Comparison of ENCODE assay signal across 22 cellular contexts in genomic region chr17:28963212-28963611, GRCh38. TPM values are rescaled to one million over a fixed set of nuclear protein-coding genes. Genes with fewer than 3 reads are reported as not detected.
"Had no signal": no experiment of that assay in that cellular context is flagged by ENCODE, and none has a peak within 500 bp of the region (broad histone marks: within the 10 kb centered on the region; RNA-seq: fewer than 3 reads in every experiment).

No MANE protein-coding gene starts in this region.

- H3K9me3 ChIP-seq: right lobe of liver, thyroid gland, uterus had no signal

- H2AFZ ChIP-seq: hepatocyte had no signal

- FAIRE-seq: endothelial cell of umbilical vein, TTC549 had no signal

- H3K4me3 ChIP-seq: hepatocyte, right lobe of liver, thyroid gland, uterus had no signal

- H3K36me3 ChIP-seq: brain microvascular endothelial cell, right lobe of liver, thyroid gland, uterus had no signal

- H3K27ac ChIP-seq: brain microvascular endothelial cell, hepatocyte, right lobe of liver, thyroid gland, uterus had no signal

- DNase-seq: activated CD4-positive, alpha-beta T cell treated with anti-CD3 and anti-CD28 coated beads, Interleukin-2, amount 10 ng/mL, durations not matched to agents 24 days and 14 days; activated CD4-positive, CD25-positive, alpha-beta regulatory T cell; activated gamma-delta T cell treated with Interleukin-2 at 50 U/mL for 16 hours; amniotic stem cell; brain microvascular endothelial cell; cortex of kidney; effector CD8-positive, alpha-beta T cell; stimulated activated CD4-positive, alpha-beta T cell treated with anti-CD3 and anti-CD28 coated beads, Interleukin-1b, Interleukin-23, amount 100 ng/mL, for 48 hours; SW 1271; thyroid gland; uterus had no signal

- H3K27me3 ChIP-seq: right lobe of liver, thyroid gland, uterus had no signal

- H3K4me2 ChIP-seq: hepatocyte had no signal

- H3K4me1 ChIP-seq: uterus had no signal

RNA-seq across cellular contexts. Expression of gene SEZ6, which starts 42.6 kb away (rescaled TPM):
- total RNA-seq: activated CD4-positive, alpha-beta T cell treated with anti-CD3 and anti-CD28 coated beads, Interleukin-2, amount 10 ng/mL, durations not matched to agents 24 days and 14 days; endothelial cell of umbilical vein; fibroblast of lung; glomerular endothelial cell; lower leg skin; mesenteric fat pad; osteocyte; pulmonary artery endothelial cell; right lobe of liver; T-helper 2 cell treated with Interferon-gamma antibody and Interleukin-4, amounts not matched to agents 100 ng/mL and 5 ng/mL, for 36 hours; thyroid gland had no signal
- polyA plus RNA-seq: endothelial cell of umbilical vein, fibroblast of lung had no signal
